In genomic region chr12:14989790-14990189, GRCh38 we compare ENCODE assay signal across 13 cellular contexts. TPM values are rescaled to one million over a fixed set of nuclear protein-coding genes. Genes with fewer than 3 reads are reported as not detected.
A peak's percentile ranks its signal among the peaks of the same experiment; 100 is the strongest.
DNase-seq lines count a peak whose midpoint lies in the region; ATAC-seq and TF ChIP-seq lines count a peak whose summit lies in the region.
"Had no signal": no experiment of that assay in that cellular context is flagged by ENCODE, and none has a peak within 500 bp of the region (broad histone marks: within the 10 kb centered on the region; RNA-seq: fewer than 3 reads in every experiment).

No MANE protein-coding gene starts in this region.

- H3K4me3 Mint-ChIP-seq in IgD-negative memory B cell, result peak overlapping the region; percentile 55 to 87 (median 72)
- H3K4me3 Mint-ChIP-seq in naive B cell, result peak overlapping the region; percentile 15 to 90 (median 81)
- H3K4me3 Mint-ChIP-seq: activated CD4-positive, alpha-beta memory T cell treated with anti-CD3 and anti-CD28 coated beads, Interleukin-2, amount 10 ng/mL, durations not matched to agents 7 days and 5 days had no signal

- intact Hi-C loops in head of caudate nucleus (cut with DNase I), result no loop called here

- H3K36me3 Mint-ChIP-seq in IgD-negative memory B cell, result no peaks in the 10 kb centered on the region
- no peaks in the 10 kb centered on the region for H3K36me3 Mint-ChIP-seq in naive B cell

- in situ Hi-C loops in GM13977 (cut with MboI; ENCODE audit: low pct_unique_long_range_greater_than_20kb, low sequenced_read_pairs, unreplicated experiment), result loop anchor here (25.0 kb wide), 1 partner anchor 777 kb away; no protein-coding TSS in a partner anchor

- DNase-seq in naive B cell (peak; percentile 50), GM13977 (ENCODE audit: low spot score) (no peak), cerebellar cortex (ENCODE audit: low spot score) (no peak), head of caudate nucleus (no peak)
- DNase-seq: activated CD4-positive, alpha-beta memory T cell treated with anti-CD3 and anti-CD28 coated beads, Interleukin-2, amount 10 ng/mL, durations not matched to agents 7 days and 5 days; activated naive CD4-positive, alpha-beta T cell treated with anti-CD3 and anti-CD28 coated beads, Interleukin-2, amount 50 U/mL, for 16 hours; KG1; NCI-H2081 treated with DMSO at 0.1 percent for 48 hours; T-helper 1 cell had no signal

- H3K27me3 Mint-ChIP-seq in IgD-negative memory B cell, result no peaks in the 10 kb centered on the region
- H3K27me3 Mint-ChIP-seq in naive B cell, result no peaks in the 10 kb centered on the region
- H3K27me3 Mint-ChIP-seq: activated CD4-positive, alpha-beta memory T cell treated with anti-CD3 and anti-CD28 coated beads, Interleukin-2, amount 10 ng/mL, durations not matched to agents 7 days and 5 days had no signal

- H3K27ac Mint-ChIP-seq in IgD-negative memory B cell (peak overlapping the region; percentile 80 to 97 (median 91)), naive B cell (peak overlapping the region; percentile 55 to 94 (median 86))
- H3K27ac Mint-ChIP-seq: activated CD4-positive, alpha-beta memory T cell treated with anti-CD3 and anti-CD28 coated beads, Interleukin-2, amount 10 ng/mL, durations not matched to agents 7 days and 5 days had no signal

- TF ChIP-seq CTCF in GM13977 (IDR thresholded peaks at IDR 0.05; ENCODE audit: extremely low read depth, insufficient read depth, missing control alignments), result no peak

- ATAC-seq in GM18868 (IDR thresholded peaks at IDR 0.05; ENCODE audit: unreplicated experiment), result peak; percentile 60
- peak; percentile 39 for ATAC-seq in HG02610 (IDR thresholded peaks at IDR 0.05; ENCODE audit: unreplicated experiment)
- ATAC-seq in naive B cell (ENCODE audit: low read depth in 2 of 2), result peak; percentile 65 to 71

- H3K9me3 Mint-ChIP-seq in IgD-negative memory B cell, result peaks cover 0 to 9% (median 0%) of the 10 kb centered on the region in 3 donors
- peaks cover 0 to 13% (median 5%) of the 10 kb centered on the region in 7 donors for H3K9me3 Mint-ChIP-seq in naive B cell

- H3K4me1 Mint-ChIP-seq in IgD-negative memory B cell (peaks cover 47 to 67% (median 57%) of the 10 kb centered on the region in 3 donors), naive B cell (peaks cover 58 to 66% (median 62%) of the 10 kb centered on the region in 3 donors)

RNA-seq across cellular contexts. Expression of gene PDE6H, which starts 16.9 kb away (rescaled TPM):
- polyA plus RNA-seq in IgD-negative memory B cell, result not detected
- polyA plus RNA-seq in naive B cell (ENCODE audit: low read depth in 6 of 6), result not detected
- polyA plus RNA-seq: fibroblast of lung had no signal

RNA-seq across cellular contexts. Expression of gene ARHGDIB, which starts 28.4 kb away (rescaled TPM):
- polyA plus RNA-seq in IgD-negative memory B cell, result 2,289 TPM
- 1,000 to 10,000 TPM; 2,706 to 4,844 (median 2,864) TPM for polyA plus RNA-seq in naive B cell (ENCODE audit: low read depth in 6 of 6)

RNA-seq across cellular contexts. Expression of gene ERP27, which starts 51.5 kb away (rescaled TPM):
- polyA plus RNA-seq in IgD-negative memory B cell, result 1.9 TPM
- polyA plus RNA-seq in naive B cell (ENCODE audit: low read depth in 6 of 6), result 1 to 10 TPM; 2.4 to 4.8 (median 2.7) TPM
